26 cellular contexts compared by ENCODE assay signal in genomic region chr4:71322425-71322824, GRCh38. TPM values are rescaled to one million over a fixed set of nuclear protein-coding genes. Genes with fewer than 3 reads are reported as not detected.
DNase-seq lines count a peak whose midpoint lies in the region; ATAC-seq, FAIRE-seq and TF ChIP-seq lines count a peak whose summit lies in the region.
"Had no signal": no experiment of that assay in that cellular context is flagged by ENCODE, and none has a peak within 500 bp of the region (broad histone marks: within the 10 kb centered on the region; RNA-seq: fewer than 3 reads in every experiment).

No MANE protein-coding gene starts in this region.

- peak; percentile 61 for FAIRE-seq in RCC 7860 (lab: Jason Lieb, UNC)
- FAIRE-seq: A204.1, G401.6, GM12892, HepG2 had no signal

- no peak overlapping the region for H3K4me3 Mint-ChIP-seq in T-helper 17 cell
- H3K4me3 Mint-ChIP-seq: CD4-positive, alpha-beta memory T cell had no signal

- DNase-seq in AG09319 (ENCODE audit: extremely low read depth, low read depth) (peak; percentile 37), ELR (ENCODE audit: low read depth) (peak; percentile 14), RCC 7860 (ENCODE audit: low spot score) (no peak), fibroblast of the aortic adventitia (ENCODE audit: low read depth) (peak; percentile 63), T-helper 17 cell (no peak), colonic mucosa (no peak), NCI-H526 (lab: John Stamatoyannopoulos, UW) (no peak)
- DNase-seq: CD4-positive, alpha-beta memory T cell; DND-41; KBM-7; NCI-H1105; NCI-H146; NCI-H2029; NCI-H2171; NCI-H446; NCI-H526 treated with DMSO at 0.1 percent for 48 hours; SHP77 treated with DMSO at 0.1 percent for 48 hours had no signal

- H3K27me3 Mint-ChIP-seq in T-helper 17 cell = peaks cover 15% of the 10 kb centered on the region

- no peak overlapping the region for H3K9ac ChIP-seq in colonic mucosa (ENCODE audit: low read depth in 2 of 2, low read length in 2 of 2)
- H3K9ac ChIP-seq: BLaER1 had no signal

- no peaks in the 10 kb centered on the region for H3K36me3 Mint-ChIP-seq in T-helper 17 cell (ENCODE audit: low read depth)
- H3K36me3 Mint-ChIP-seq: CD4-positive, alpha-beta memory T cell had no signal

- H3K36me3 ChIP-seq in colonic mucosa = no peaks in the 10 kb centered on the region
- H3K36me3 ChIP-seq: BLaER1, HAP-1 had no signal

- H3K27ac ChIP-seq in colonic mucosa = no peak overlapping the region
- H3K27ac ChIP-seq: BLaER1, HL-60, SK-N-MC had no signal

- no peaks in the 10 kb centered on the region for H3K27me3 ChIP-seq in colonic mucosa
- H3K27me3 ChIP-seq: BLaER1 had no signal

- TF ChIP-seq CTCF in AG09319 (IDR thresholded peaks at IDR 0.05; ENCODE audit: low read depth, low read length) (no peak), fibroblast of the aortic adventitia (IDR thresholded peaks at IDR 0.05; ENCODE audit: insufficient read depth, low read length) (no peak), colonic mucosa (IDR thresholded peaks at IDR 0.05) (no peak)

- H3K4me1 ChIP-seq in colonic mucosa = no peaks in the 10 kb centered on the region
- H3K4me1 ChIP-seq: BLaER1, HAP-1 had no signal

- no peak overlapping the region for H3K27ac Mint-ChIP-seq in T-helper 17 cell
- H3K27ac Mint-ChIP-seq: CD4-positive, alpha-beta memory T cell had no signal

- H3K4me1 Mint-ChIP-seq in T-helper 17 cell = no peaks in the 10 kb centered on the region
- H3K4me1 Mint-ChIP-seq: CD4-positive, alpha-beta memory T cell had no signal

- no peak overlapping the region for H3K4me3 ChIP-seq in fibroblast of the aortic adventitia (ENCODE audit: low read depth, low read length)
- no peak overlapping the region for H3K4me3 ChIP-seq in colonic mucosa
- H3K4me3 ChIP-seq: BLaER1, HAP-1, SK-N-MC had no signal

- ATAC-seq in T-helper 17 cell (no peak), esophagus mucosa (no peak)
- ATAC-seq: HepG2 had no signal

- H3K9me3 ChIP-seq in T-helper 17 cell (ENCODE audit: control insufficient read depth, low read length, poor library complexity, severe bottlenecking) = no peaks in the 10 kb centered on the region
- H3K9me3 ChIP-seq in colonic mucosa = no peaks in the 10 kb centered on the region
- H3K9me3 ChIP-seq: BLaER1, HAP-1 had no signal

- intact Hi-C loops in colonic mucosa (cut with DNase I) = no loop called here

RNA-seq across cellular contexts. Expression of gene SLC4A4, which starts 16.4 kb away (rescaled TPM):
- total RNA-seq in fibroblast of the aortic adventitia (ENCODE audit: low replicate concordance) (2.1 and 2.4 TPM in 2 replicates), T-helper 17 cell (under 1 TPM; 0.52 to 0.81 TPM), esophagus mucosa (0.96 TPM), colonic mucosa (100 to 1,000 TPM in 1 of 2 donors, 10 to 100 TPM in 1; 99.0 to 124 TPM)
- total RNA-seq: HepG2 had no signal

Comparison
In these comparisons a context has a peak if more than half of its experiments do, and no peak if none do; other contexts are left out.
1. DNase-seq: peak in AG09319 (single experiment), ELR (single experiment) and fibroblast of the aortic adventitia (single experiment); none in RCC 7860 (single experiment), T-helper 17 cell (0 of 3), colonic mucosa (single experiment) and NCI-H526 (0 of 2).
2. RNA of gene SLC4A4, which starts 16.4 kb away (total RNA-seq): 99.0 to 124 TPM in colonic mucosa; 2.1 to 2.4 TPM in fibroblast of the aortic adventitia, 0.96 TPM in esophagus mucosa (single experiment) and 0.52 to 0.81 TPM in T-helper 17 cell; every median in the first group is over 10 times any median in the second.